1 cellular context compared by ENCODE assay signal in genomic region chr2:3535794-3536681, GRCh38.
TF ChIP-seq lines count a peak whose summit lies in the region.

No MANE protein-coding gene starts in this region.

TF ChIP-seq in SK-N-SH, 30 proteins besides CTCF, POLR2A, EP300 and RAD21 (continued from another document):
- no peak for TF ChIP-seq REST (IDR thresholded peaks at IDR 0.05; ENCODE audit: low read depth, low read length)
